ENCODE assay signal across 26 cellular contexts in the genomic region with DNA sequence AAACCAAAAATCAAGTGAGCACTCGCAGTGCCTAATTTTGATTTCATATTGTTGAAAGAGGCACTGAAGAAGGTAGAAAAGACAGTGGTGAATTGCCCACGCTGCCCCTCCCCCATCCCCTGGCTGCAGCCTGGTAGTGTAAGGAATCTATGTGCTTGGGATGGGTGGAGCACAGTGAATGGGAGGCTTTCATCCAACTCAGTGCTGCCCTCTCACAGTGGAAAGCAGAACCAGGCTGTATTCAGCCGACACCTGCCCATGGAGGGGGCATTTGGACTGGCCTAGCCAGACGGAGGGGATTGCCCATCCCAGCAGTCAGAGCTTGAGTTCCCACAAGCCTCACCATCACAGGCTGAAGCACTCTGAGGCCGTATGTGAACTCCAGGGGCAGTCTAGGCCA.
DNase-seq lines count a peak whose midpoint lies in the region; ATAC-seq lines count a peak whose summit lies in the region.
"Had no signal": no experiment of that assay in that cellular context is flagged by ENCODE, and none has a peak within 500 bp of the region (broad histone marks: within the 10 kb centered on the region; RNA-seq: fewer than 3 reads in every experiment).

No MANE protein-coding gene starts in this region.

- H3K27ac Mint-ChIP-seq in stimulated activated memory B cell treated with anti-CD40 and anti-IgM and Interleukin-4, amounts not matched to agents 10 μg/mL and 1 μg/mL and 100 μg/mL, for 72 hours, result no peak overlapping the region
- H3K27ac Mint-ChIP-seq: activated CD4-positive, alpha-beta memory T cell treated with anti-CD3 and anti-CD28 coated beads, Interleukin-2, amount 10 ng/mL, durations not matched to agents 7 days and 5 days; activated naive CD4-positive, alpha-beta T cell treated with anti-CD3 and anti-CD28 coated beads, Interleukin-2, amount 50 U/mL, for 72 hours; activated T-helper 17 cell treated with anti-CD3 and anti-CD28 coated beads, Interleukin-2, amount 50 U/mL, for 72 hours; CD4-positive, alpha-beta T cell; mesothelial cell of epicardium; naive thymus-derived CD4-positive, alpha-beta T cell; T-helper 17 cell had no signal

- H3K9me3 Mint-ChIP-seq in stimulated activated memory B cell treated with anti-CD40 and anti-IgM and Interleukin-4, amounts not matched to agents 10 μg/mL and 1 μg/mL and 100 μg/mL, for 72 hours, result no peaks in the 10 kb centered on the region
- H3K9me3 Mint-ChIP-seq: activated CD4-positive, alpha-beta memory T cell treated with anti-CD3 and anti-CD28 coated beads, Interleukin-2, amount 10 ng/mL, durations not matched to agents 7 days and 5 days; activated naive CD4-positive, alpha-beta T cell treated with anti-CD3 and anti-CD28 coated beads, Interleukin-2, amount 50 U/mL, for 72 hours; activated T-helper 17 cell treated with anti-CD3 and anti-CD28 coated beads, Interleukin-2, amount 50 U/mL, for 72 hours; CD4-positive, alpha-beta T cell; mesothelial cell of epicardium; naive thymus-derived CD4-positive, alpha-beta T cell had no signal

- DNase-seq in HT-29 (ENCODE audit: low spot score) (peak; percentile 20), caudate nucleus (lab: John Stamatoyannopoulos, UW) (peak in 3 of 61 donors; percentile 6 to 29 (median 9)), islet precursor cell (peak; percentile 54), NK-92 (lab: John Stamatoyannopoulos, UW; ENCODE audit: unreplicated experiment) (no peak), NCI-H345 treated with DMSO at 0.1 percent for 48 hours (lab: John Stamatoyannopoulos, UW; ENCODE audit: unreplicated experiment) (no peak), NCI-H526 (lab: John Stamatoyannopoulos, UW) (no peak)
- DNase-seq: activated CD4-positive, alpha-beta memory T cell treated with anti-CD3 and anti-CD28 coated beads, Interleukin-2, amount 10 ng/mL, durations not matched to agents 7 days and 5 days; activated CD4-positive, alpha-beta T cell treated with anti-CD3 and anti-CD28 coated beads for 1 hour; activated CD8-positive, alpha-beta memory T cell treated with anti-CD3 and anti-CD28 coated beads, Interleukin-2, amount 50 U/mL, for 48 hours; CD4-positive, alpha-beta T cell; foreskin melanocyte; IMR-90; left ventricle myocardium superior; naive thymus-derived CD4-positive, alpha-beta T cell; NCI-H1092; NCI-H187; occipital lobe; RPMI8226; T-helper 17 cell had no signal

- no peaks in the 10 kb centered on the region for H3K36me3 Mint-ChIP-seq in stimulated activated memory B cell treated with anti-CD40 and anti-IgM and Interleukin-4, amounts not matched to agents 10 μg/mL and 1 μg/mL and 100 μg/mL, for 72 hours
- H3K36me3 Mint-ChIP-seq: activated naive CD4-positive, alpha-beta T cell treated with anti-CD3 and anti-CD28 coated beads, Interleukin-2, amount 50 U/mL, for 72 hours; mesothelial cell of epicardium; naive thymus-derived CD4-positive, alpha-beta T cell had no signal

- no peaks in the 10 kb centered on the region for H3K4me1 Mint-ChIP-seq in stimulated activated memory B cell treated with anti-CD40 and anti-IgM and Interleukin-4, amounts not matched to agents 10 μg/mL and 1 μg/mL and 100 μg/mL, for 72 hours
- H3K4me1 Mint-ChIP-seq: activated CD4-positive, alpha-beta memory T cell treated with anti-CD3 and anti-CD28 coated beads, Interleukin-2, amount 10 ng/mL, durations not matched to agents 7 days and 5 days; activated T-helper 17 cell treated with anti-CD3 and anti-CD28 coated beads, Interleukin-2, amount 50 U/mL, for 72 hours; mesothelial cell of epicardium; naive thymus-derived CD4-positive, alpha-beta T cell; T-helper 17 cell had no signal

- no peak for ATAC-seq in stimulated activated memory B cell treated with anti-CD40 and anti-IgM and Interleukin-4, amounts not matched to agents 10 μg/mL and 1 μg/mL and 100 μg/mL, for 72 hours
- ATAC-seq: activated naive CD4-positive, alpha-beta T cell treated with anti-CD3 and anti-CD28 coated beads, Interleukin-2, amount 50 U/mL, for 72 hours; activated T-helper 17 cell treated with anti-CD3 and anti-CD28 coated beads, Interleukin-2, amount 50 U/mL, for 72 hours; left ventricle myocardium superior; naive thymus-derived CD4-positive, alpha-beta T cell; T-helper 17 cell had no signal

- H3K27me3 Mint-ChIP-seq in stimulated activated memory B cell treated with anti-CD40 and anti-IgM and Interleukin-4, amounts not matched to agents 10 μg/mL and 1 μg/mL and 100 μg/mL, for 72 hours, result no peaks in the 10 kb centered on the region
- H3K27me3 Mint-ChIP-seq: activated CD4-positive, alpha-beta memory T cell treated with anti-CD3 and anti-CD28 coated beads, Interleukin-2, amount 10 ng/mL, durations not matched to agents 7 days and 5 days; activated T-helper 17 cell treated with anti-CD3 and anti-CD28 coated beads, Interleukin-2, amount 50 U/mL, for 72 hours; CD4-positive, alpha-beta T cell; naive thymus-derived CD4-positive, alpha-beta T cell had no signal

- H3K4me3 Mint-ChIP-seq in stimulated activated memory B cell treated with anti-CD40 and anti-IgM and Interleukin-4, amounts not matched to agents 10 μg/mL and 1 μg/mL and 100 μg/mL, for 72 hours, result no peak overlapping the region
- H3K4me3 Mint-ChIP-seq: activated CD4-positive, alpha-beta memory T cell treated with anti-CD3 and anti-CD28 coated beads, Interleukin-2, amount 10 ng/mL, durations not matched to agents 7 days and 5 days; activated T-helper 17 cell treated with anti-CD3 and anti-CD28 coated beads, Interleukin-2, amount 50 U/mL, for 72 hours; CD4-positive, alpha-beta T cell; mesothelial cell of epicardium; naive thymus-derived CD4-positive, alpha-beta T cell; T-helper 17 cell had no signal

- peak overlapping the region; percentile 78 for H3K27ac ChIP-seq in caudate nucleus (ENCODE audit: low read depth, low read length)
- H3K27ac ChIP-seq: esophagus muscularis mucosa, SK-N-MC, upper lobe of left lung had no signal

Comparison
In these comparisons a context has a peak if more than half of its experiments do, and no peak if none do; other contexts are left out.
1. DNase-seq: peak in HT-29 (single experiment) and islet precursor cell (single experiment); none in NK-92 (single experiment), NCI-H345 treated with DMSO at 0.1 percent for 48 hours (single experiment) and NCI-H526 (0 of 2).